ENCODE assay signal across 18 cellular contexts in genomic region chr13:77563110-77563509, GRCh38. TPM values are rescaled to one million over a fixed set of nuclear protein-coding genes. Genes with fewer than 3 reads are reported as not detected.
A peak's percentile ranks its signal among the peaks of the same experiment; 100 is the strongest.
DNase-seq lines count a peak whose midpoint lies in the region; ATAC-seq and TF ChIP-seq lines count a peak whose summit lies in the region.
"Had no signal": no experiment of that assay in that cellular context is flagged by ENCODE, and none has a peak within 500 bp of the region (broad histone marks: within the 10 kb centered on the region; RNA-seq: fewer than 3 reads in every experiment).

No MANE protein-coding gene starts in this region.

- CTCF ChIA-PET in CD8-positive, alpha-beta T cell (lab: Charles Lee): no interaction called here

- H3K79me2 ChIP-seq in smooth muscle cell (ENCODE audit: low read depth): no peaks in the 10 kb centered on the region

- no peaks in the 10 kb centered on the region for H3K9me3 Mint-ChIP-seq in CD8-positive, alpha-beta T cell
- H3K9me3 Mint-ChIP-seq: activated CD4-positive, alpha-beta T cell treated with anti-CD3 and anti-CD28 coated beads, Interleukin-2, amount 10 ng/mL, durations not matched to agents 7 days and 5 days; neural crest cell had no signal

- no peak for ATAC-seq in CD8-positive, alpha-beta T cell
- ATAC-seq: esophagus mucosa, right cardiac atrium had no signal

- WGBS in smooth muscle cell (ENCODE audit: low lambda C conversion rate): 57% methylated on average over 1 of the region's 1 CpG

- in situ Hi-C loops in KBM-7 (cut with MboI; ENCODE audit: low pct_unique_long_range_greater_than_20kb, low sequenced_read_pairs): no loop called here

- H3K36me3 Mint-ChIP-seq in CD8-positive, alpha-beta T cell: no peaks in the 10 kb centered on the region
- H3K36me3 Mint-ChIP-seq: activated naive CD8-positive, alpha-beta T cell had no signal

- no peak overlapping the region for H2AFZ ChIP-seq in smooth muscle cell (ENCODE audit: low read depth)

- H3K36me3 ChIP-seq in smooth muscle cell (ENCODE audit: low read depth): no peaks in the 10 kb centered on the region
- no peaks in the 10 kb centered on the region for H3K36me3 ChIP-seq in CD8-positive, alpha-beta T cell (ENCODE audit: insufficient read depth, low read length)
- H3K36me3 ChIP-seq: tibial nerve had no signal

- no peaks in the 10 kb centered on the region for H3K4me1 ChIP-seq in smooth muscle cell (ENCODE audit: low read depth)
- peaks cover 9% of the 10 kb centered on the region for H3K4me1 ChIP-seq in CD8-positive, alpha-beta T cell (ENCODE audit: insufficient read depth, low read length)
- H3K4me1 ChIP-seq: tibial nerve had no signal

- no peak overlapping the region for H3K4me3 Mint-ChIP-seq in CD8-positive, alpha-beta T cell
- H3K4me3 Mint-ChIP-seq: activated CD4-positive, alpha-beta T cell treated with anti-CD3 and anti-CD28 coated beads, Interleukin-2, amount 10 ng/mL, durations not matched to agents 7 days and 5 days; activated naive CD8-positive, alpha-beta T cell; neural crest cell had no signal

- no peak overlapping the region for H3K4me3 ChIP-seq in foreskin fibroblast (ENCODE audit: low read depth in 1 of 2, low read length in 2 of 2)
- no peak overlapping the region for H3K4me3 ChIP-seq in smooth muscle cell
- H3K4me3 ChIP-seq in CD8-positive, alpha-beta T cell (ENCODE audit: low read depth, low read length): no peak overlapping the region
- H3K4me3 ChIP-seq: tibial nerve had no signal

- POLR2A ChIA-PET in CD8-positive, alpha-beta T cell (lab: Charles Lee): no interaction called here

- no peak overlapping the region for H3K27ac ChIP-seq in smooth muscle cell (ENCODE audit: low read depth)
- H3K27ac ChIP-seq in CD8-positive, alpha-beta T cell (ENCODE audit: low read depth, low read length): no peak overlapping the region
- H3K27ac ChIP-seq: tibial nerve had no signal

- no peak overlapping the region for H3K4me2 ChIP-seq in smooth muscle cell

- no peaks in the 10 kb centered on the region for H3K9me3 ChIP-seq in smooth muscle cell (replicated peaks; ENCODE audit: low read depth)
- no peaks in the 10 kb centered on the region for H3K9me3 ChIP-seq in CD8-positive, alpha-beta T cell (ENCODE audit: low read length)
- H3K9me3 ChIP-seq: tibial nerve had no signal

- no peaks in the 10 kb centered on the region for H3F3A ChIP-seq in smooth muscle cell (ENCODE audit: low read depth)

- H3K4me1 Mint-ChIP-seq in CD8-positive, alpha-beta T cell (ENCODE audit: low read depth): peaks cover 13% of the 10 kb centered on the region
- H3K4me1 Mint-ChIP-seq: neural crest cell had no signal

- H4K20me1 ChIP-seq in smooth muscle cell (ENCODE audit: low read depth): no peaks in the 10 kb centered on the region

- no peaks in the 10 kb centered on the region for H3K27me3 Mint-ChIP-seq in CD8-positive, alpha-beta T cell (ENCODE audit: low read depth)
- H3K27me3 Mint-ChIP-seq: activated naive CD8-positive, alpha-beta T cell had no signal

- no peak overlapping the region for H3K9ac ChIP-seq in smooth muscle cell (ENCODE audit: low read depth)

- TF ChIP-seq CTCF in foreskin fibroblast (IDR thresholded peaks at IDR 0.05; ENCODE audit: low read depth, low read length) (no peak), smooth muscle cell (IDR thresholded peaks at IDR 0.05; ENCODE audit: borderline replicate concordance, insufficient read depth, poor library complexity, severe bottlenecking) (no peak)
- no peak for TF ChIP-seq CTCF in CD8-positive, alpha-beta T cell (IDR thresholded peaks at IDR 0.05)

- peaks cover 5% of the 10 kb centered on the region for H3K27me3 ChIP-seq in smooth muscle cell (ENCODE audit: low read depth)
- H3K27me3 ChIP-seq in CD8-positive, alpha-beta T cell (ENCODE audit: insufficient read depth, low read length): no peaks in the 10 kb centered on the region
- H3K27me3 ChIP-seq: tibial nerve had no signal

- intact Hi-C loops in CD8-positive, alpha-beta T cell (cut with DNase I, micrococcal nuclease): no loop called here

- DNase-seq in AG20443 (ENCODE audit: low spot score): peak; percentile 13
- peak; percentile 14 for DNase-seq in KBM-7
- peak; percentile 53 for DNase-seq in astrocyte of the hippocampus (ENCODE audit: low read depth, low spot score)
- peak; percentile 6 to 37 for DNase-seq in foreskin fibroblast
- DNase-seq in AG08395 (ENCODE audit: low spot score): no peak
- DNase-seq in stimulated activated CD4-positive, alpha-beta T cell treated with anti-CD3 and anti-CD28 coated beads, Interleukin-4, amount 100 ng/mL, for 4 hours: no peak
- no peak for DNase-seq in smooth muscle cell (lab: John Stamatoyannopoulos, UW; ENCODE audit: unreplicated experiment)
- DNase-seq in CD8-positive, alpha-beta T cell: no peak
- DNase-seq: activated CD4-positive, alpha-beta T cell treated with anti-CD3 and anti-CD28 coated beads, Interleukin-2, amount 10 ng/mL, durations not matched to agents 7 days and 5 days; activated T-cell treated with anti-CD3 and anti-CD28 coated beads for 4 hours; NCI-H1105; NK-92 treated with Interleukin-12 subunit alpha and Interleukin-12 subunit beta, amount 100 ng/mL, for 24 hours; right cardiac atrium; Right ventricle myocardium superior had no signal

- H3K27ac Mint-ChIP-seq in CD8-positive, alpha-beta T cell: no peak overlapping the region
- H3K27ac Mint-ChIP-seq: activated CD4-positive, alpha-beta T cell treated with anti-CD3 and anti-CD28 coated beads, Interleukin-2, amount 10 ng/mL, durations not matched to agents 7 days and 5 days; activated naive CD8-positive, alpha-beta T cell had no signal

RNA-seq across cellular contexts. Expression of gene SCEL, which starts 27.6 kb away (rescaled TPM):
- total RNA-seq in smooth muscle cell: 4.3 TPM in 2 replicates
- 0.54 and 0.55 TPM in 2 replicates for polyA plus RNA-seq in smooth muscle cell
- not detected for total RNA-seq in CD8-positive, alpha-beta T cell
- total RNA-seq: activated CD4-positive, alpha-beta T cell treated with anti-CD3 and anti-CD28 coated beads, Interleukin-2, amount 10 ng/mL, durations not matched to agents 7 days and 5 days; neural crest cell; right cardiac atrium; Right ventricle myocardium superior; tibial nerve had no signal

Comparison
In these comparisons a context has a peak if more than half of its experiments do, and no peak if none do; other contexts are left out.
1. DNase-seq: peak in AG20443 (single experiment), KBM-7 (single experiment), astrocyte of the hippocampus (single experiment) and foreskin fibroblast (2 of 2); none in AG08395 (single experiment), stimulated activated CD4-positive, alpha-beta T cell treated with anti-CD3 and anti-CD28 coated beads, Interleukin-4, amount 100 ng/mL, for 4 hours (0 of 2), smooth muscle cell (single experiment) and CD8-positive, alpha-beta T cell (0 of 7).